Comparison of ENCODE assay signal across 1 cellular context in genomic region chr9:122954253-122954691, GRCh38.
TF ChIP-seq lines count a peak whose summit lies in the region.

No MANE protein-coding gene starts in this region.

TF ChIP-seq in HEK293, 187 proteins besides CTCF, POLR2A, EP300 and RAD21 (continued from another document):
- no peak for TF ChIP-seq ZNF26 (tag by site-specific recombination; IDR thresholded peaks at IDR 0.05)
TF ChIP-seq in HEK293: peak in this region for 1.
